16 cellular contexts compared by ENCODE assay signal in the genomic region with DNA sequence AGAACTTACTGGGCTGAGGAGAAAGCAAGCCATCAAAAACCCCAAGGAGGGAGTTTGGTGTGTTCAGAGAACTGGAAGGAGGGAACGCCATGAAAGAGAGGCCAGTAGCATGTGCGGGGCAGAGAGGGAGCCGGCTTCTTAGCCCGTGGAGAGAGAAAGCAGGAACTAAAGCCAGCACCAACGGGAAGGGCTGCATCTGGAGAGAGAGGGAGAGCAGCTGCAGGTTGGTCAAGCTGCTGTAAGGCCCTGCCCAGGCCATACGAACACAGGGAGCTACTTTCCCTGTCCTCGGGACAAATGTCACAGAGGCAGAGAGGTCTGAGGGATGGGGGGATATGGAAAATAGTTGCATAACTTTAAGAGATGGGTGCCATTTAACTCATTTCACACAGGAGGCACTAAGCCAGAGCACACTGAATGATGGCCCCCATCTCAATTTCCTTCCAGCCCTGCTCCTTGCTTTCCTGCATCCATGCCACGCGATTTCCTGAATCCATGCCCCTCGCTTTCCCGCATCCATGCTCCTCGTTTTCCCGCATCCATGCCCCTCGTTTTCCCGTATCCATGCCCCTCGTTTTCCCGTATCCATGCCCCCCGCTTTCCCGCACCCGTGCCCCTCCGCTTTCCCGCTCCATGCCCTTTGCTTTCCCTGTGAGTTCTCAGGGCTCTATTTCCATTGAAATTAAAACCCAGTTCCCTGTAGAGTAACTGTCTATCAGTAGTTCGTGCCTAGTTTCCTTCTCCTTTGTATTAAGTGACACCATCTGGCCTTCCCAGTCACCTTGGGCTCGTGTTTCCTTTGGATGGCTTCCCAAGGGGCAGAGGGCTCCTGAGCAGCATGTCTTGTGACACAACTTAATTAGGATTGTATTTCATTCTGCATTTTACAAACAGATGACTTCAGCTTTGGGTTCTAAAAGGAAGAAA. TPM values are rescaled to one million over a fixed set of nuclear protein-coding genes. Genes with fewer than 3 reads are reported as not detected.
DNase-seq lines count a peak whose midpoint lies in the region; ATAC-seq and TF ChIP-seq lines count a peak whose summit lies in the region.
"Had no signal": no experiment of that assay in that cellular context is flagged by ENCODE, and none has a peak within 500 bp of the region (broad histone marks: within the 10 kb centered on the region; RNA-seq: fewer than 3 reads in every experiment).

No MANE protein-coding gene starts in this region.

- no peak overlapping the region for H3K18ac ChIP-seq in mesendoderm (ENCODE audit: low read length)

- H3K27me3 Mint-ChIP-seq in activated T-helper 17 cell treated with anti-CD3 and anti-CD28 coated beads, Interleukin-2, amount 50 U/mL, for 72 hours: no peaks in the 10 kb centered on the region

- no peak overlapping the region for H3K9ac ChIP-seq in mesendoderm (ENCODE audit: low read length)

- H3K4ac ChIP-seq in mesendoderm (ENCODE audit: low read depth, low read length): no peak overlapping the region

- H2BK120ac ChIP-seq in mesendoderm (ENCODE audit: low read depth, low read length): no peak overlapping the region

- H3K27ac Mint-ChIP-seq in activated T-helper 17 cell treated with anti-CD3 and anti-CD28 coated beads, Interleukin-2, amount 50 U/mL, for 72 hours: peak overlapping the region; percentile 34
- H3K27ac Mint-ChIP-seq: activated T-helper 1 cell treated with anti-CD3 and anti-CD28 coated beads, Interleukin-12 subunit alpha, Interleukin-12 subunit beta, Interleukin-2, Interleukin-4 antibody, amounts not matched to agents 30 ng/mL and 10 ng/mL and 1 ng/mL, durations not matched to agents 14 hours and 24 hours and 36 hours had no signal

- peaks cover 4% of the 10 kb centered on the region for H3K4me1 ChIP-seq in mesendoderm (ENCODE audit: control insufficient read depth, low read depth, low read length)

- H3K4me3 Mint-ChIP-seq in activated T-helper 17 cell treated with anti-CD3 and anti-CD28 coated beads, Interleukin-2, amount 50 U/mL, for 72 hours: no peak overlapping the region
- H3K4me3 Mint-ChIP-seq: activated T-helper 1 cell treated with anti-CD3 and anti-CD28 coated beads, Interleukin-12 subunit alpha, Interleukin-12 subunit beta, Interleukin-2, Interleukin-4 antibody, amounts not matched to agents 30 ng/mL and 10 ng/mL and 1 ng/mL, durations not matched to agents 14 hours and 24 hours and 36 hours had no signal

- no peak overlapping the region for H4K5ac ChIP-seq in mesendoderm (ENCODE audit: low read length)

- H3K4me2 ChIP-seq in mesendoderm (ENCODE audit: low read length): no peak overlapping the region

- no peak overlapping the region for H2BK5ac ChIP-seq in mesendoderm (ENCODE audit: low read length)

- DNase-seq in AG09319 (ENCODE audit: extremely low read depth, low read depth) (peak; percentile 19), HEK293T (ENCODE audit: extremely low spot score) (no peak), mesendoderm (no peak), dorsolateral prefrontal cortex (no peak), SW 1271 (lab: John Stamatoyannopoulos, UW) (no peak)
- DNase-seq: activated CD4-positive, alpha-beta T cell treated with anti-CD3 and anti-CD28 coated beads, Interleukin-2, amount 50 U/mL, for 4 hours; aorta; NCI-H1694 treated with DMSO at 0.1 percent for 48 hours; nucleus accumbens; Right ventricle myocardium superior had no signal

- no peak for ATAC-seq in activated T-helper 17 cell treated with anti-CD3 and anti-CD28 coated beads, Interleukin-2, amount 50 U/mL, for 72 hours (replicated peaks)
- ATAC-seq in HG03469 (IDR thresholded peaks at IDR 0.05; ENCODE audit: unreplicated experiment) (no peak), HG02840 (IDR thresholded peaks at IDR 0.05; ENCODE audit: low FRiP score, unreplicated experiment) (no peak)

- no peak overlapping the region for H2AK5ac ChIP-seq in mesendoderm (ENCODE audit: low read length)

- TF ChIP-seq CTCF in AG09319 (IDR thresholded peaks at IDR 0.05; ENCODE audit: low read depth, low read length): no peak
- no peak for TF ChIP-seq CTCF in dorsolateral prefrontal cortex (IDR thresholded peaks at IDR 0.05 in 54 of 56, conservative IDR thresholded peaks at IDR 0.05 in 2 of 56; ENCODE audit: low read depth in 1 of 56, partially characterized antibody in 56 of 56)

- no peaks in the 10 kb centered on the region for H3K9me3 Mint-ChIP-seq in activated T-helper 17 cell treated with anti-CD3 and anti-CD28 coated beads, Interleukin-2, amount 50 U/mL, for 72 hours
- H3K9me3 Mint-ChIP-seq: activated T-helper 1 cell treated with anti-CD3 and anti-CD28 coated beads, Interleukin-12 subunit alpha, Interleukin-12 subunit beta, Interleukin-2, Interleukin-4 antibody, amounts not matched to agents 30 ng/mL and 10 ng/mL and 1 ng/mL, durations not matched to agents 14 hours and 24 hours and 36 hours had no signal

- H3K36me3 Mint-ChIP-seq in activated T-helper 17 cell treated with anti-CD3 and anti-CD28 coated beads, Interleukin-2, amount 50 U/mL, for 72 hours (ENCODE audit: low read depth): peaks cover 19% of the 10 kb centered on the region

- no peaks in the 10 kb centered on the region for H3K36me3 ChIP-seq in mesendoderm (ENCODE audit: control insufficient read depth, insufficient read depth, low read length)
- H3K36me3 ChIP-seq: vagina had no signal

- POLR2A ChIA-PET in HEK293T (lab: Yijun Ruan, JAX): no interaction called here

- no peaks in the 10 kb centered on the region for H3K27me3 ChIP-seq in mesendoderm (ENCODE audit: insufficient read depth, low read length, poor library complexity)
- H3K27me3 ChIP-seq in dorsolateral prefrontal cortex: no peaks in the 10 kb centered on the region
- H3K27me3 ChIP-seq: stomach, vagina had no signal

- no peaks in the 10 kb centered on the region for H3K79me1 ChIP-seq in mesendoderm (ENCODE audit: low read length)

- no peaks in the 10 kb centered on the region for H3K79me2 ChIP-seq in mesendoderm (ENCODE audit: control insufficient read depth, insufficient read depth, low read length)

- H3K56ac ChIP-seq in mesendoderm (ENCODE audit: low read length): peak overlapping the region; percentile 15

- no peak overlapping the region for H3K27ac ChIP-seq in mesendoderm (ENCODE audit: low read depth, low read length)
- no peak overlapping the region for H3K27ac ChIP-seq in dorsolateral prefrontal cortex
- H3K27ac ChIP-seq: vagina had no signal

- no peak overlapping the region for H2BK15ac ChIP-seq in mesendoderm (replicated peaks; ENCODE audit: low read depth)

- CTCF ChIA-PET in HEK293T (lab: Yijun Ruan, JAX): interaction anchor here (1.3 kb wide), 1 partner anchor 22 kb away, joined by 5 read pairs; no protein-coding TSS in a partner anchor

- no CpG with 5 or more reads among the region's 24 CpGs for WGBS in mesendoderm (ENCODE audit: extremely low coverage, insufficient coverage, low lambda C conversion rate)

- no peak overlapping the region for H3K23ac ChIP-seq in mesendoderm (ENCODE audit: low read length)

- peaks cover 17% of the 10 kb centered on the region for H3K4me1 Mint-ChIP-seq in activated T-helper 17 cell treated with anti-CD3 and anti-CD28 coated beads, Interleukin-2, amount 50 U/mL, for 72 hours

- H3K4me3 ChIP-seq in mesendoderm (ENCODE audit: low read length): no peak overlapping the region
- H3K4me3 ChIP-seq in dorsolateral prefrontal cortex: no peak overlapping the region
- H3K4me3 ChIP-seq: stomach, vagina had no signal

- no peak overlapping the region for H4K8ac ChIP-seq in mesendoderm (ENCODE audit: low read depth, low read length)

- intact Hi-C loops in dorsolateral prefrontal cortex (cut with DNase I): loop anchor here in 1 of 2 donors (5.0 kb wide), 1 partner anchor 950 kb away; no protein-coding TSS in a partner anchor

TF ChIP-seq in HEK293T, 16 proteins besides CTCF, POLR2A, EP300 and RAD21:
- TF ChIP-seq ZNF384 (IDR thresholded peaks at IDR 0.05) (no peak), SUZ12 (IDR thresholded peaks at IDR 0.05) (no peak), FOXK2 (IDR thresholded peaks at IDR 0.05) (no peak), TARDBP (IDR thresholded peaks at IDR 0.05) (no peak), CTBP1 (IDR thresholded peaks at IDR 0.05; ENCODE audit: borderline replicate concordance) (no peak), ELF4 (IDR thresholded peaks at IDR 0.05) (no peak), NFRKB (IDR thresholded peaks at IDR 0.05) (no peak)
- TF ChIP-seq, protein P1, sequence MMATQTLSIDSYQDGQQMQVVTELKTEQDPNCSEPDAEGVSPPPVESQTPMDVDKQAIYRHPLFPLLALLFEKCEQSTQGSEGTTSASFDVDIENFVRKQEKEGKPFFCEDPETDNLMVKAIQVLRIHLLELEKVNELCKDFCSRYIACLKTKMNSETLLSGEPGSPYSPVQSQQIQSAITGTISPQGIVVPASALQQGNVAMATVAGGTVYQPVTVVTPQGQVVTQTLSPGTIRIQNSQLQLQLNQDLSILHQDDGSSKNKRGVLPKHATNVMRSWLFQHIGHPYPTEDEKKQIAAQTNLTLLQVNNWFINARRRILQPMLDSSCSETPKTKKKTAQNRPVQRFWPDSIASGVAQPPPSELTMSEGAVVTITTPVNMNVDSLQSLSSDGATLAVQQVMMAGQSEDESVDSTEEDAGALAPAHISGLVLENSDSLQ (IDR thresholded peaks at IDR 0.05): 0 out of 2 replicates have a peak, but pooled peaks have one; percentile 9
TF ChIP-seq in HEK293T: peak in this region for 1.

RNA-seq across cellular contexts. Expression of a gene that starts 31.5 kb away (rescaled TPM):
- 1,000 to 10,000 TPM; 3,139 to 4,606 TPM for total RNA-seq in activated T-helper 17 cell treated with anti-CD3 and anti-CD28 coated beads, Interleukin-2, amount 50 U/mL, for 72 hours
- 2,379 TPM for polyA plus RNA-seq in mesendoderm (2013, experiment 1 of 2)
- polyA plus RNA-seq in mesendoderm (2013, experiment 2 of 2): 2,407 TPM
- 1,000 to 10,000 TPM in 26 of 120 experiments, 100 to 1,000 TPM in 94; 620 to 1,435 (median 896) TPM for total RNA-seq in dorsolateral prefrontal cortex

RNA-seq across cellular contexts. Expression of a gene that starts 45.7 kb away (rescaled TPM):
- total RNA-seq in activated T-helper 17 cell treated with anti-CD3 and anti-CD28 coated beads, Interleukin-2, amount 50 U/mL, for 72 hours: 10 to 100 TPM; 13.6 to 20.5 TPM
- 3.4 TPM for polyA plus RNA-seq in mesendoderm (2013, experiment 1 of 2)
- 4.8 TPM for polyA plus RNA-seq in mesendoderm (2013, experiment 2 of 2)
- 10 to 100 TPM in 105 of 120 experiments, 1 to 10 TPM in 15; 7.9 to 24.9 (median 13.0) TPM for total RNA-seq in dorsolateral prefrontal cortex
